1 cellular context compared by ENCODE assay signal in the genomic region with DNA sequence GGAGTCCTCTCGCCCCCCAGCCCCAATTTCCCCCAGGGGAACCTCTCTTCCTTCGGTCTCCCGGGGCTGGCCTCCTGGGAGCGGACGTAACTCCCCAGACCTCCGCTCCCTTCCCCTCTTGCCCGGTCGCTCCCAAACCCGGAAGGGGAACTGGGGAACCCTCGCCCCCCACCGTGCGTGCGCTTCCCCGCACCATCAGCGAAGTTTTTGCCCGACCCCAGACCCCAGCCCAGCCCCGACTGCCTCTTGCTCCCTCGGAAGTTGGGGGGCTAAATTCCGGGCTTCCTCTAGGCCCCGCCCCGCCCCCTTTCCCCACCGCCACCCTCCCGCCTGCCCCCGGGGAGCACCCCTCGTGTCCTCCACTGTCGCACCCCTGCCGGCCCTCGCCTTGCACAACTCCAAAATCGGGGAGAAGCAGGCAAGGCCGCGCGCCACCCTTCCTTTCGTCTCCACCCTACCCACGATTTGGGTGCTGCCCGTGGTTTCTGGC.
TF ChIP-seq lines count a peak whose summit lies in the region.

No MANE protein-coding gene starts in this region.

TF ChIP-seq in GM12878, 131 proteins besides CTCF, POLR2A, EP300 and RAD21:
- 0 out of 2 replicates have a peak, but pooled peaks have one; percentile 2 for TF ChIP-seq SIN3A (IDR thresholded peaks at IDR 0.05; ENCODE audit: low read depth, low read length)
- no peak for TF ChIP-seq MXI1 (IDR thresholded peaks at IDR 0.05; ENCODE audit: low read depth, low read length)
- TF ChIP-seq KAT2A (conservative IDR thresholded peaks at IDR 0.05; ENCODE audit: control insufficient read depth, low read depth, low read length): no peak
- TF ChIP-seq BACH1 (IDR thresholded peaks at IDR 0.05; ENCODE audit: borderline replicate concordance): no peak
- TF ChIP-seq HDAC2 (IDR thresholded peaks at IDR 0.05): no peak
- TF ChIP-seq YY1 (IDR thresholded peaks at IDR 0.05; ENCODE audit: low read depth, low read length): no peak
- no peak for TF ChIP-seq JUNB (IDR thresholded peaks at IDR 0.05)
- TF ChIP-seq SUZ12 (IDR thresholded peaks at IDR 0.05; ENCODE audit: unreplicated experiment): no peak
- TF ChIP-seq BMI1 (IDR thresholded peaks at IDR 0.05; ENCODE audit: borderline replicate concordance): no peak
- no peak for TF ChIP-seq RAD51 (IDR thresholded peaks at IDR 0.05)
- TF ChIP-seq GATAD2B (conservative IDR thresholded peaks at IDR 0.05; ENCODE audit: low read depth): no peak; the same call in none of the 2 replicates
- no peak; the same call in 1 of the 2 replicates for TF ChIP-seq TARDBP (IDR thresholded peaks at IDR 0.05; ENCODE audit: borderline replicate concordance)
- TF ChIP-seq CHD4 (IDR thresholded peaks at IDR 0.05): no peak
- no peak for TF ChIP-seq ETV6 (conservative IDR thresholded peaks at IDR 0.05 in 1 of 2, IDR thresholded peaks at IDR 0.05 in 1 of 2; ENCODE audit: borderline replicate concordance in 1 of 2, low read depth in 1 of 2)
- TF ChIP-seq SP1 (IDR thresholded peaks at IDR 0.05; ENCODE audit: low read depth, low read length): no peak
- TF ChIP-seq, protein P1, sequence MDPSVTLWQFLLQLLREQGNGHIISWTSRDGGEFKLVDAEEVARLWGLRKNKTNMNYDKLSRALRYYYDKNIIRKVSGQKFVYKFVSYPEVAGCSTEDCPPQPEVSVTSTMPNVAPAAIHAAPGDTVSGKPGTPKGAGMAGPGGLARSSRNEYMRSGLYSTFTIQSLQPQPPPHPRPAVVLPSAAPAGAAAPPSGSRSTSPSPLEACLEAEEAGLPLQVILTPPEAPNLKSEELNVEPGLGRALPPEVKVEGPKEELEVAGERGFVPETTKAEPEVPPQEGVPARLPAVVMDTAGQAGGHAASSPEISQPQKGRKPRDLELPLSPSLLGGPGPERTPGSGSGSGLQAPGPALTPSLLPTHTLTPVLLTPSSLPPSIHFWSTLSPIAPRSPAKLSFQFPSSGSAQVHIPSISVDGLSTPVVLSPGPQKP (IDR thresholded peaks at IDR 0.05; ENCODE audit: low read depth, low read length): 0 out of 2 replicates have a peak, but pooled peaks have one; percentile 1
- TF ChIP-seq SREBF1 (IDR thresholded peaks at IDR 0.05; ENCODE audit: low read length): no peak
- TF ChIP-seq IKZF1 (conservative IDR thresholded peaks at IDR 0.05): no peak; the same call in 1 of the 2 replicates
- TF ChIP-seq CBFB (IDR thresholded peaks at IDR 0.05; ENCODE audit: low read depth): 0 out of 2 replicates have a peak, but pooled peaks have one; percentile 13
- TF ChIP-seq CHD1 (IDR thresholded peaks at IDR 0.05; ENCODE audit: low read depth, low read length): no peak
- no peak for TF ChIP-seq POU2F2 (IDR thresholded peaks at IDR 0.05; ENCODE audit: borderline replicate concordance, low read depth, low read length)
- TF ChIP-seq RUNX3 (IDR thresholded peaks at IDR 0.05; ENCODE audit: low read length): no peak
- TF ChIP-seq MTA2 (IDR thresholded peaks at IDR 0.05; ENCODE audit: low read depth): 0 out of 2 replicates have a peak, but pooled peaks have one; percentile 3
- no peak for TF ChIP-seq NRF1 (conservative IDR thresholded peaks at IDR 0.05; ENCODE audit: low read depth, low read length)
- TF ChIP-seq MYC (IDR thresholded peaks at IDR 0.05; ENCODE audit: insufficient read depth, insufficient read length, insufficient replicate concordance, low read length, severe bottlenecking): peak; percentile 2
- TF ChIP-seq ASH2L (IDR thresholded peaks at IDR 0.05; ENCODE audit: borderline replicate concordance, low read depth): no peak
- TF ChIP-seq CBX3 (IDR thresholded peaks at IDR 0.05; ENCODE audit: borderline replicate concordance, low read depth): no peak
- TF ChIP-seq SUPT20H (IDR thresholded peaks at IDR 0.05; ENCODE audit: borderline replicate concordance, control insufficient read depth, low read depth, low read length): no peak
- TF ChIP-seq ZNF24 (IDR thresholded peaks at IDR 0.05): no peak
- no peak for TF ChIP-seq NFIC (IDR thresholded peaks at IDR 0.05; ENCODE audit: low read depth, low read length)
- TF ChIP-seq, protein P2, sequence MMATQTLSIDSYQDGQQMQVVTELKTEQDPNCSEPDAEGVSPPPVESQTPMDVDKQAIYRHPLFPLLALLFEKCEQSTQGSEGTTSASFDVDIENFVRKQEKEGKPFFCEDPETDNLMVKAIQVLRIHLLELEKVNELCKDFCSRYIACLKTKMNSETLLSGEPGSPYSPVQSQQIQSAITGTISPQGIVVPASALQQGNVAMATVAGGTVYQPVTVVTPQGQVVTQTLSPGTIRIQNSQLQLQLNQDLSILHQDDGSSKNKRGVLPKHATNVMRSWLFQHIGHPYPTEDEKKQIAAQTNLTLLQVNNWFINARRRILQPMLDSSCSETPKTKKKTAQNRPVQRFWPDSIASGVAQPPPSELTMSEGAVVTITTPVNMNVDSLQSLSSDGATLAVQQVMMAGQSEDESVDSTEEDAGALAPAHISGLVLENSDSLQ (IDR thresholded peaks at IDR 0.05): no peak
- no peak for TF ChIP-seq EGR1 (IDR thresholded peaks at IDR 0.05; ENCODE audit: borderline replicate concordance in 1 of 2, low read depth in 2 of 2, low read length in 2 of 2)
- no peak for TF ChIP-seq KLF5 (IDR thresholded peaks at IDR 0.05; ENCODE audit: partially characterized antibody)
- TF ChIP-seq FOXK2 (IDR thresholded peaks at IDR 0.05): no peak
